ENCODE assay signal across 8 cellular contexts in the genomic region with DNA sequence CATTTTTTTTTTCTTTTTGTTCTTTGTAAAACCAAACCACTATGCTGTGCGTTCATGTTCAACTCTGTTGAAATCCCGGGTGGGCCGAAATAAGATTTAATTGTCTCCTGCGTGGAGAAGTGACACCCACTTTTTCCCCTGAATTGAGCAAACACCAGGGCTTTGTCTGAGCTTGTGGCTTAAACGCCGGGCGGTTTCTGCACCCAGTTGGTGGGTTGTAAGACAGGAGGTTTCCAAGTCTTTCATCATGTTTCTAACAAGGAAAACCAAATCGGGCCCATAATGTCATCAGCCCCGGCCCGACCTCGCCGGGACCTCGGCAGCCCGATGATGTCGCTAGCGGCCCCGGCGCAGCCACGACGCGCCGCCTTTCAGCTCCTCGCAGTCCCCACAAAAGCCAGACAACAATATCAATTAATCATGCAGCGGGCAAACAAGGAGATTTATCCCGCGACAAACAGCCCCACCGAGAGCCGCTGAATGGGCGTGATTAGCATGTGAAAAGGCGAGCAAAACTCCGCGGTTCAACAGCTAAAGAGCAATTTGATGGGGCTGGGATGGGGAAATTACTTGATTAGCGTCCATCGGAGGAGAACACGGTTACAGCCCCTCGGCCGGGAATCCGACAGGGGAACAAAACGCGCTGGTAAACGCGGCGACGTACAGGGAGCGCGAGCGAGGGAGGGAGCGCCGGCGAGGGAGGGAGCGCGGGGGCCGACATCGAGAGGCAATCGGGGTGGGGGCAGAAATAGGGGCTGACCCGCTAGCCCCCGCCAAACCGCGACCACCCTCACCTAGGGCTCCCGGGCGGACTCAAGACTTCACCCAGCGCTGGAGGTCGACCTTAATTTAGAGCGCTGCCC. TPM values are rescaled to one million over a fixed set of nuclear protein-coding genes. Genes with fewer than 3 reads are reported as not detected.
DNase-seq lines count a peak whose midpoint lies in the region; ATAC-seq and TF ChIP-seq lines count a peak whose summit lies in the region.

No MANE protein-coding gene starts in this region.

- H3K4me1 ChIP-seq in CD8-positive, alpha-beta T cell (ENCODE audit: insufficient read depth, low read length): peaks cover 50% of the 10 kb centered on the region
- H3K4me1 ChIP-seq in hepatocyte (ENCODE audit: insufficient read depth) (peaks cover 27% of the 10 kb centered on the region), skeletal muscle satellite cell (ENCODE audit: control insufficient read depth, insufficient read depth, low read length) (peaks cover 16% of the 10 kb centered on the region)

- no peaks in the 10 kb centered on the region for H3K9me3 Mint-ChIP-seq in CD8-positive, alpha-beta T cell
- peaks cover 0 to 7% (median 0%) of the 10 kb centered on the region in 3 donors for H3K9me3 Mint-ChIP-seq in IgD-negative memory B cell
- H3K9me3 Mint-ChIP-seq in activated CD8-positive, alpha-beta T cell treated with anti-CD3 and anti-CD28 coated beads, Interleukin-2, amount 10 ng/mL, durations not matched to agents 7 days and 5 days (ENCODE audit: insufficient read depth): no peaks in the 10 kb centered on the region

- peak overlapping the region; percentile 84 for H3K4me3 Mint-ChIP-seq in CD8-positive, alpha-beta T cell
- H3K4me3 Mint-ChIP-seq in IgD-negative memory B cell: peak overlapping the region; percentile 90 to 96 (median 96)
- H3K4me3 Mint-ChIP-seq in activated CD8-positive, alpha-beta T cell treated with anti-CD3 and anti-CD28 coated beads, Interleukin-2, amount 10 ng/mL, durations not matched to agents 7 days and 5 days: peak overlapping the region; percentile 79

- H3K9me2 ChIP-seq in hepatocyte (replicated peaks; ENCODE audit: insufficient read depth): no peaks in the 10 kb centered on the region

- H3K27me3 Mint-ChIP-seq in CD8-positive, alpha-beta T cell (ENCODE audit: low read depth): peaks cover 80% of the 10 kb centered on the region
- H3K27me3 Mint-ChIP-seq in IgD-negative memory B cell: peaks cover 63% of the 10 kb centered on the region
- peaks cover 65% of the 10 kb centered on the region for H3K27me3 Mint-ChIP-seq in activated CD8-positive, alpha-beta T cell treated with anti-CD3 and anti-CD28 coated beads, Interleukin-2, amount 10 ng/mL, durations not matched to agents 7 days and 5 days (ENCODE audit: low read depth)

- 2% methylated on average over 44 of the region's 64 CpGs for WGBS in hepatocyte (ENCODE audit: low lambda C conversion rate, missing lambda C conversion rate)

- H3K36me3 ChIP-seq in CD8-positive, alpha-beta T cell (ENCODE audit: insufficient read depth, low read length): no peaks in the 10 kb centered on the region
- no peaks in the 10 kb centered on the region for H3K36me3 ChIP-seq in hepatocyte (replicated peaks; ENCODE audit: insufficient read depth, low read depth)
- H3K36me3 ChIP-seq in skeletal muscle satellite cell (ENCODE audit: insufficient read depth, low read length): no peaks in the 10 kb centered on the region

- no peak for DNase-seq in CD8-positive, alpha-beta T cell
- DNase-seq in activated CD8-positive, alpha-beta T cell treated with anti-CD3 and anti-CD28 coated beads, Interleukin-2, amount 10 ng/mL, durations not matched to agents 7 days and 5 days: peak; percentile 48
- DNase-seq in hepatocyte (ENCODE audit: low spot score) (no peak), mesenteric fat pad (ENCODE audit: low spot score) (no peak)
- no peak for DNase-seq in activated CD4-positive, CD25-positive, alpha-beta regulatory T cell treated with anti-CD3 and anti-CD28 coated beads, Interleukin-2, amount 50 U/mL, for 72 hours

- POLR2A ChIA-PET in CD8-positive, alpha-beta T cell (lab: Charles Lee): no interaction called here
- POLR2A ChIA-PET in activated CD8-positive, alpha-beta T cell treated with anti-CD3 and anti-CD28 coated beads, Interleukin-2, amount 10 ng/mL, durations not matched to agents 7 days and 5 days (lab: Charles Lee): no interaction called here

- H2AFZ ChIP-seq in hepatocyte: peak overlapping the region; percentile 42

- CTCF ChIA-PET in CD8-positive, alpha-beta T cell (lab: Charles Lee): no interaction called here
- CTCF ChIA-PET in activated CD8-positive, alpha-beta T cell treated with anti-CD3 and anti-CD28 coated beads, Interleukin-2, amount 10 ng/mL, durations not matched to agents 7 days and 5 days (lab: Charles Lee): interaction anchor here (0.8 to 4.3 kb wide), 4 partner anchors 25 to 404 kb away, joined by 3 to 17 read pairs (median 8); a partner anchor contains a TSS

- peak overlapping the region; percentile 44 for H3K27ac ChIP-seq in CD8-positive, alpha-beta T cell (ENCODE audit: low read depth, low read length)
- H3K27ac ChIP-seq in hepatocyte: no peak overlapping the region

- H3K4me1 Mint-ChIP-seq in CD8-positive, alpha-beta T cell (ENCODE audit: low read depth): peaks cover 43% of the 10 kb centered on the region
- peaks cover 11 to 38% (median 16%) of the 10 kb centered on the region in 3 donors for H3K4me1 Mint-ChIP-seq in IgD-negative memory B cell
- peaks cover 63% of the 10 kb centered on the region for H3K4me1 Mint-ChIP-seq in activated CD8-positive, alpha-beta T cell treated with anti-CD3 and anti-CD28 coated beads, Interleukin-2, amount 10 ng/mL, durations not matched to agents 7 days and 5 days (ENCODE audit: low read depth)

- no peaks in the 10 kb centered on the region for H4K20me1 ChIP-seq in hepatocyte (ENCODE audit: insufficient read depth, poor library complexity, severe bottlenecking)

- TF ChIP-seq CTCF in CD8-positive, alpha-beta T cell (IDR thresholded peaks at IDR 0.05): no peak
- TF ChIP-seq CTCF in hepatocyte (IDR thresholded peaks at IDR 0.05; ENCODE audit: poor library complexity): no peak

- no peak overlapping the region for H3K9ac ChIP-seq in skeletal muscle satellite cell (ENCODE audit: low read depth, low read length)

- H3K4me2 ChIP-seq in hepatocyte (peak overlapping the region; percentile 76), skeletal muscle satellite cell (ENCODE audit: low read length) (peak overlapping the region; percentile 74)

- H3K9me3 ChIP-seq in CD8-positive, alpha-beta T cell (ENCODE audit: low read length): no peaks in the 10 kb centered on the region
- H3K9me3 ChIP-seq in hepatocyte (ENCODE audit: low read depth) (no peaks in the 10 kb centered on the region), skeletal muscle satellite cell (replicated peaks; ENCODE audit: low read length) (no peaks in the 10 kb centered on the region)

- intact Hi-C loops in CD8-positive, alpha-beta T cell (cut with DNase I, micrococcal nuclease): loop anchor here (1.0 to 5.0 kb wide), 5 partner anchors 22 to 406 kb away; a partner anchor contains a TSS

- peak overlapping the region; percentile 66 for H3K4me3 ChIP-seq in CD8-positive, alpha-beta T cell (ENCODE audit: low read depth, low read length)
- H3K4me3 ChIP-seq in hepatocyte (no peak overlapping the region), skeletal muscle satellite cell (ENCODE audit: low read length) (peak overlapping the region; percentile 52)

- H3K79me2 ChIP-seq in hepatocyte: no peaks in the 10 kb centered on the region

- H3K36me3 Mint-ChIP-seq in CD8-positive, alpha-beta T cell: no peaks in the 10 kb centered on the region
- peaks cover 2% of the 10 kb centered on the region for H3K36me3 Mint-ChIP-seq in IgD-negative memory B cell
- H3K36me3 Mint-ChIP-seq in activated CD8-positive, alpha-beta T cell treated with anti-CD3 and anti-CD28 coated beads, Interleukin-2, amount 10 ng/mL, durations not matched to agents 7 days and 5 days (ENCODE audit: low read depth): peaks cover 3% of the 10 kb centered on the region

- H3K27me3 ChIP-seq in CD8-positive, alpha-beta T cell (ENCODE audit: insufficient read depth, low read length): peaks cover 57% of the 10 kb centered on the region
- H3K27me3 ChIP-seq in hepatocyte (peaks cover 100% of the 10 kb centered on the region), skeletal muscle satellite cell (ENCODE audit: control insufficient read depth, insufficient read depth, low read length) (peaks cover 95% of the 10 kb centered on the region)

- peak overlapping the region; percentile 71 for H3K27ac Mint-ChIP-seq in CD8-positive, alpha-beta T cell
- peak overlapping the region; percentile 90 to 96 (median 94) for H3K27ac Mint-ChIP-seq in IgD-negative memory B cell
- H3K27ac Mint-ChIP-seq in activated CD8-positive, alpha-beta T cell treated with anti-CD3 and anti-CD28 coated beads, Interleukin-2, amount 10 ng/mL, durations not matched to agents 7 days and 5 days: peak overlapping the region; percentile 88

- no peak for ATAC-seq in CD8-positive, alpha-beta T cell
- peak; percentile 10 for ATAC-seq in activated CD8-positive, alpha-beta T cell treated with anti-CD3 and anti-CD28 coated beads, Interleukin-2, amount 10 ng/mL, durations not matched to agents 7 days and 5 days
- ATAC-seq in GM21367 (IDR thresholded peaks at IDR 0.05; ENCODE audit: unreplicated experiment): no peak

RNA-seq across cellular contexts. Expression of a gene that starts 5.3 kb away (rescaled TPM):
- total RNA-seq in CD8-positive, alpha-beta T cell: not detected
- polyA plus RNA-seq in IgD-negative memory B cell: not detected
- not detected for total RNA-seq in activated CD8-positive, alpha-beta T cell treated with anti-CD3 and anti-CD28 coated beads, Interleukin-2, amount 10 ng/mL, durations not matched to agents 7 days and 5 days
- not detected in 2 replicates for total RNA-seq in hepatocyte
- not detected in 2 replicates for polyA plus RNA-seq in hepatocyte
- not detected in 2 replicates for total RNA-seq in skeletal muscle satellite cell (2012; rRNA removed)
- not detected for total RNA-seq in mesenteric fat pad

RNA-seq across cellular contexts. Expression of a gene that starts 25.1 kb away (rescaled TPM):
- total RNA-seq in CD8-positive, alpha-beta T cell: 10 to 100 TPM; 18.4 to 26.1 TPM
- polyA plus RNA-seq in IgD-negative memory B cell: 26.2 TPM
- total RNA-seq in activated CD8-positive, alpha-beta T cell treated with anti-CD3 and anti-CD28 coated beads, Interleukin-2, amount 10 ng/mL, durations not matched to agents 7 days and 5 days: 10 to 100 TPM; 16.2 to 19.9 TPM
- total RNA-seq in hepatocyte: 6.9 and 13.5 TPM in 2 replicates
- 11.7 and 15.4 TPM in 2 replicates for polyA plus RNA-seq in hepatocyte
- total RNA-seq in skeletal muscle satellite cell (2012; rRNA removed): 8.3 and 13.2 TPM in 2 replicates
- 20.3 TPM for total RNA-seq in mesenteric fat pad
